Comparison of ENCODE assay signal across 12 cellular contexts in genomic region chr2:71930073-71930681, GRCh38.
A peak's percentile ranks its signal among the peaks of the same experiment; 100 is the strongest.
DNase-seq lines count a peak whose midpoint lies in the region; ATAC-seq and TF ChIP-seq lines count a peak whose summit lies in the region.
"Had no signal": no experiment of that assay in that cellular context is flagged by ENCODE, and none has a peak within 500 bp of the region (broad histone marks: within the 10 kb centered on the region; RNA-seq: fewer than 3 reads in every experiment).

No MANE protein-coding gene starts in this region.

- DNase-seq in DMS53 (lab: John Stamatoyannopoulos, UW) (peak; percentile 80), M059J (ENCODE audit: low read depth) (peak; percentile 67), SK-MEL-5 (ENCODE audit: low read depth, low spot score) (peak; percentile 7), mucosa of descending colon (peak in 2 of 3 donors; percentile 61 to 72), BE2C (no peak)
- no peak for DNase-seq in activated T-helper 2 cell treated with anti-CD3 and anti-CD28 coated beads, Interferon-gamma antibody, Interleukin-2, Interleukin-4, amounts not matched to agents 10 μg/mL and 5 μg/mL and 100 μg/mL, durations not matched to agents 14 hours and 24 hours and 36 hours (ENCODE audit: low spot score)
- DNase-seq: Kasumi-1; left cardiac atrium; stimulated activated CD4-positive, alpha-beta T cell treated with anti-CD3 and anti-CD28 coated beads, Interleukin-2, amount 100 ng/mL, for 48 hours had no signal

- H3K4me3 Mint-ChIP-seq in activated T-helper 2 cell treated with anti-CD3 and anti-CD28 coated beads, Interferon-gamma antibody, Interleukin-2, Interleukin-4, amounts not matched to agents 10 μg/mL and 5 μg/mL and 100 μg/mL, durations not matched to agents 14 hours and 24 hours and 36 hours (ENCODE audit: low read depth): no peak overlapping the region
- H3K4me3 Mint-ChIP-seq: GM23338 had no signal

- no peaks in the 10 kb centered on the region for H3K36me3 Mint-ChIP-seq in activated T-helper 2 cell treated with anti-CD3 and anti-CD28 coated beads, Interferon-gamma antibody, Interleukin-2, Interleukin-4, amounts not matched to agents 10 μg/mL and 5 μg/mL and 100 μg/mL, durations not matched to agents 14 hours and 24 hours and 36 hours (ENCODE audit: low read depth)

- no peak overlapping the region for H3K27ac Mint-ChIP-seq in activated T-helper 2 cell treated with anti-CD3 and anti-CD28 coated beads, Interferon-gamma antibody, Interleukin-2, Interleukin-4, amounts not matched to agents 10 μg/mL and 5 μg/mL and 100 μg/mL, durations not matched to agents 14 hours and 24 hours and 36 hours
- H3K27ac Mint-ChIP-seq: GM23338 had no signal

- H3K27me3 ChIP-seq in BE2C: no peaks in the 10 kb centered on the region
- H3K27me3 ChIP-seq: pancreas had no signal

- peaks cover 9% of the 10 kb centered on the region for H3K4me1 ChIP-seq in mucosa of descending colon (ENCODE audit: low read depth)
- H3K4me1 ChIP-seq in BE2C: no peaks in the 10 kb centered on the region
- H3K4me1 ChIP-seq: pancreas had no signal

- intact Hi-C loops in mucosa of descending colon (cut with DNase I, micrococcal nuclease): no loop called here
- intact Hi-C loops in activated T-helper 2 cell treated with anti-CD3 and anti-CD28 coated beads, Interferon-gamma antibody, Interleukin-2, Interleukin-4, amounts not matched to agents 10 μg/mL and 5 μg/mL and 100 μg/mL, durations not matched to agents 14 hours and 24 hours and 36 hours (cut with micrococcal nuclease): no loop called here

- H3K27me3 Mint-ChIP-seq in activated T-helper 2 cell treated with anti-CD3 and anti-CD28 coated beads, Interferon-gamma antibody, Interleukin-2, Interleukin-4, amounts not matched to agents 10 μg/mL and 5 μg/mL and 100 μg/mL, durations not matched to agents 14 hours and 24 hours and 36 hours (ENCODE audit: low read depth): no peaks in the 10 kb centered on the region

- no peaks in the 10 kb centered on the region for H3K36me3 ChIP-seq in mucosa of descending colon (ENCODE audit: low read depth)
- no peaks in the 10 kb centered on the region for H3K36me3 ChIP-seq in BE2C
- H3K36me3 ChIP-seq: pancreas had no signal

- H3K4me1 Mint-ChIP-seq in activated T-helper 2 cell treated with anti-CD3 and anti-CD28 coated beads, Interferon-gamma antibody, Interleukin-2, Interleukin-4, amounts not matched to agents 10 μg/mL and 5 μg/mL and 100 μg/mL, durations not matched to agents 14 hours and 24 hours and 36 hours (ENCODE audit: low read depth): no peaks in the 10 kb centered on the region
- H3K4me1 Mint-ChIP-seq: GM23338 had no signal

- no peaks in the 10 kb centered on the region for H3K9me3 Mint-ChIP-seq in activated T-helper 2 cell treated with anti-CD3 and anti-CD28 coated beads, Interferon-gamma antibody, Interleukin-2, Interleukin-4, amounts not matched to agents 10 μg/mL and 5 μg/mL and 100 μg/mL, durations not matched to agents 14 hours and 24 hours and 36 hours
- H3K9me3 Mint-ChIP-seq: GM23338 had no signal

- ATAC-seq in mucosa of descending colon (peak; percentile 54), GM18861 (IDR thresholded peaks at IDR 0.05; ENCODE audit: unreplicated experiment) (no peak)
- ATAC-seq: GM23338, left cardiac atrium, pancreas had no signal

- in situ Hi-C loops in SK-MEL-5 (cut with HindIII; ENCODE audit: low pct_unique_long_range_greater_than_20kb, low sequenced_read_pairs): no loop called here

- no peak overlapping the region for H3K4me3 ChIP-seq in mucosa of descending colon
- H3K4me3 ChIP-seq in BE2C (ENCODE audit: low read depth, low read length): no peak overlapping the region
- H3K4me3 ChIP-seq: GM23338, pancreas had no signal

- H3K9me3 ChIP-seq in mucosa of descending colon: no peaks in the 10 kb centered on the region
- H3K9me3 ChIP-seq in BE2C: no peaks in the 10 kb centered on the region
- H3K9me3 ChIP-seq: pancreas had no signal

- TF ChIP-seq CTCF in mucosa of descending colon (IDR thresholded peaks at IDR 0.05) (no peak), BE2C (IDR thresholded peaks at IDR 0.05; ENCODE audit: low read depth, low read length) (no peak)

Comparison
In these comparisons a context has a peak if more than half of its experiments do, and no peak if none do; other contexts are left out.
1. DNase-seq: peak in DMS53 (single experiment), M059J (single experiment), SK-MEL-5 (single experiment) and mucosa of descending colon (2 of 3); none in activated T-helper 2 cell treated with anti-CD3 and anti-CD28 coated beads, Interferon-gamma antibody, Interleukin-2, Interleukin-4, amounts not matched to agents 10 μg/mL and 5 μg/mL and 100 μg/mL, durations not matched to agents 14 hours and 24 hours and 36 hours (single experiment) and BE2C (single experiment).